20 cellular contexts compared by ENCODE assay signal in the genomic region with DNA sequence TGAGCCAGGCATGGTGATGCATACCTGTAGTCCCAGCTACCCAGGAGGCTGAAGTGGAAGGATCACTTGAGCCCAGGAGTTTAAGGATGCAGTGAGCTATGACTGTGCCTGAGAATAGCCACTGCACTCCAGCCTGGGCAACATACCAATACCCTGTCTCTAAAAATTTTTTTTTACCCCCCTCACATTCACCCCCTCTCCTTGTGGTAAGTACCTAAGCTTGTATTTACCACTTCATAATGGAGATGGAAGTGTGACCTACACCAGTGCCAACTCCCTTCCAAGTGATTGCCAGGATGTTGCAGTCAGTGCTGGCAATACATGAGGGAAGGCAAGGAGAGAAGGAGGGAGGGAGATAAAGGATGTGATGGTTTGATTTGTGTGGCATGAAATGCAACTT.
"Had no signal": no experiment of that assay in that cellular context is flagged by ENCODE, and none has a peak within 500 bp of the region (broad histone marks: within the 10 kb centered on the region; RNA-seq: fewer than 3 reads in every experiment).

No MANE protein-coding gene starts in this region.

- ATAC-seq: gastrocnemius medialis; left colon; naive thymus-derived CD4-positive, alpha-beta T cell had no signal

- H3K9me3 ChIP-seq: gastrocnemius medialis, neutrophil, stomach, thoracic aorta had no signal

- H3K27ac ChIP-seq: dorsolateral prefrontal cortex, gastrocnemius medialis, hepatocyte, neutrophil, stomach, thoracic aorta had no signal

- H3K27me3 ChIP-seq: dorsolateral prefrontal cortex, gastrocnemius medialis, hepatocyte, neutrophil, stomach had no signal

- H3K4me1 ChIP-seq: gastrocnemius medialis had no signal

- H3K36me3 ChIP-seq: gastrocnemius medialis, neutrophil, thoracic aorta had no signal

- DNase-seq: cortex of kidney; dorsolateral prefrontal cortex; effector CD8-positive, alpha-beta T cell; gastrocnemius medialis; glutamatergic neuron; kidney; left colon; mammary epithelial cell; naive thymus-derived CD4-positive, alpha-beta T cell; nephron progenitor cell; posterior cingulate gyrus; small intestine; stimulated activated CD4-positive, alpha-beta T cell treated with anti-CD3 and anti-CD28 coated beads, Interleukin-12 subunit alpha, Interleukin-12 subunit beta, amount 100 ng/mL, for 4 hours; stimulated activated naive CD4-positive, alpha-beta T cell; stomach; substantia nigra; trophoblast cell had no signal

- H3K4me3 ChIP-seq: dorsolateral prefrontal cortex, gastrocnemius medialis, hepatocyte, stomach, thoracic aorta had no signal
